In the genomic region with DNA sequence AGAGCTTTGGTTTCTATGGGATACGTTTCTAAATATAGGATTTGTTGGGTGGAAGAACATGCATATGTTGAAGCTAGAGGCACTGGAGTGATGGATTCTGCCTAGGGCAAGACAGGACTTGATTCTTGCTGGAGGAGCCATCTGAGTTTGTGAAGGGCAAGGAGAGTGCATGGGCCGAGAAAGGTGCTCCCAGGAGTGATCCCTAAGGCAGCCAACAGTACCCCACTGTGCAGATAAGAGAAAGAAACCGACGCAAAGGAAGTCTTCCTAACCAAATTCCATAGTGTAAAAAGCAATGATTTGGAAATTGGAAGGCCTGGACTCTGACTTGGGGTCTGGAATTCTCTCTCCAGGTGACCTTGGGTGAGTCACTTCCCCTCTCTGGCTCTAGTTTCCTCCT, we compare ENCODE assay signal across 1 cellular context.
TF ChIP-seq lines count a peak whose summit lies in the region.

No MANE protein-coding gene starts in this region.

TF ChIP-seq in neural cell, 6 proteins besides CTCF, POLR2A, EP300 and RAD21 (continued from another document):
- TF ChIP-seq REST (IDR thresholded peaks at IDR 0.05; ENCODE audit: borderline replicate concordance) (no peak), TAF1 (IDR thresholded peaks at IDR 0.05; ENCODE audit: low read depth) (no peak), SMC3 (conservative IDR thresholded peaks at IDR 0.05; ENCODE audit: poor library complexity) (no peak), EZH2 (IDR thresholded peaks at IDR 0.05; ENCODE audit: borderline replicate concordance, insufficient read depth, low read length, poor library complexity, severe bottlenecking) (no peak)
